8 cellular contexts compared by ENCODE assay signal in the genomic region with DNA sequence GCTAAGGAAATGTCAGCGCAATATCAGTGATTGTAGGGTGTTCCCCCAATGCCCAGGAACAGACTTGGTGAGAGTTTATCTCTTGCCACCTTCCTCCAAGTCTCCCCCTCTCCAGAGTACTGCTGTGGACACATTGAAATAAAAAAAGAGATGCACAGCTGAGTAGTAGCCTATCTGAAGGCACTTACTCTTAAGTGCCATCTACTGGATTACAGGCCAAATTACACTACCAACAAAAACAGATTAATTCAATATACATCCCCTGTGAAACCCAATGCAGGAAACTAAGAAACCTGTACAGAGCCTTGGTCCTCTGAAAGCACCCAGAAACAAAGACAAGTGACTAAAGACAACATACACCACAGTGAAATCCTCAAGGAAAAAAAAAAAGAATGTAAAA.
A peak's percentile ranks its signal among the peaks of the same experiment; 100 is the strongest.
DNase-seq lines count a peak whose midpoint lies in the region; ATAC-seq and TF ChIP-seq lines count a peak whose summit lies in the region.

No MANE protein-coding gene starts in this region.

- H3K27me3 ChIP-seq in uterus = no peaks in the 10 kb centered on the region

- no peak overlapping the region for H3K4me3 Mint-ChIP-seq in activated CD4-positive, alpha-beta memory T cell treated with anti-CD3 and anti-CD28 coated beads, Interleukin-2, amount 10 ng/mL, durations not matched to agents 7 days and 5 days

- POLR2A ChIA-PET in activated CD4-positive, alpha-beta memory T cell treated with anti-CD3 and anti-CD28 coated beads, Interleukin-2, amount 10 ng/mL, durations not matched to agents 7 days and 5 days (lab: Charles Lee) = no interaction called here

- H3K27ac ChIP-seq in uterus = no peak overlapping the region

- H3K27me3 Mint-ChIP-seq in activated CD4-positive, alpha-beta memory T cell treated with anti-CD3 and anti-CD28 coated beads, Interleukin-2, amount 10 ng/mL, durations not matched to agents 7 days and 5 days = no peaks in the 10 kb centered on the region

- H3K36me3 ChIP-seq in uterus = no peaks in the 10 kb centered on the region

- no peaks in the 10 kb centered on the region for H3K4me1 ChIP-seq in uterus

- TF ChIP-seq CTCF in GM12872 (IDR thresholded peaks at IDR 0.05; ENCODE audit: insufficient read depth, low read depth, low read length) (peak; percentile 44; the same call in 1 of the 3 replicates), uterus (IDR thresholded peaks at IDR 0.05) (no peak)

- ATAC-seq in HG02678 (IDR thresholded peaks at IDR 0.05; ENCODE audit: unreplicated experiment) = peak; percentile 59
- ATAC-seq in HG03095 (IDR thresholded peaks at IDR 0.05; ENCODE audit: unreplicated experiment) = no peak
- no peak for ATAC-seq in GM18498 (IDR thresholded peaks at IDR 0.05; ENCODE audit: unreplicated experiment)

- H3K4me3 ChIP-seq in uterus = no peak overlapping the region

- intact Hi-C loops in uterus (cut with DNase I; ENCODE audit: low total_unique reads) = no loop called here

- H3K9me3 Mint-ChIP-seq in activated CD4-positive, alpha-beta memory T cell treated with anti-CD3 and anti-CD28 coated beads, Interleukin-2, amount 10 ng/mL, durations not matched to agents 7 days and 5 days = no peaks in the 10 kb centered on the region

- TF ChIP-seq POLR2A in uterus (IDR thresholded peaks at IDR 0.05) = no peak

- no peaks in the 10 kb centered on the region for H3K4me1 Mint-ChIP-seq in activated CD4-positive, alpha-beta memory T cell treated with anti-CD3 and anti-CD28 coated beads, Interleukin-2, amount 10 ng/mL, durations not matched to agents 7 days and 5 days

- DNase-seq in RKO (ENCODE audit: low spot score) (peak; percentile 20), lung microvascular endothelial cell (ENCODE audit: low read depth in 2 of 2) (peak; percentile 2 to 20), uterus (no peak)
- no peak for DNase-seq in activated CD4-positive, alpha-beta memory T cell treated with anti-CD3 and anti-CD28 coated beads, Interleukin-2, amount 10 ng/mL, durations not matched to agents 7 days and 5 days

- CTCF ChIA-PET in activated CD4-positive, alpha-beta memory T cell treated with anti-CD3 and anti-CD28 coated beads, Interleukin-2, amount 10 ng/mL, durations not matched to agents 7 days and 5 days (lab: Charles Lee) = no interaction called here

- no peak overlapping the region for H3K27ac Mint-ChIP-seq in activated CD4-positive, alpha-beta memory T cell treated with anti-CD3 and anti-CD28 coated beads, Interleukin-2, amount 10 ng/mL, durations not matched to agents 7 days and 5 days

- no peaks in the 10 kb centered on the region for H3K36me3 Mint-ChIP-seq in activated CD4-positive, alpha-beta memory T cell treated with anti-CD3 and anti-CD28 coated beads, Interleukin-2, amount 10 ng/mL, durations not matched to agents 7 days and 5 days (ENCODE audit: low read depth)

- no peaks in the 10 kb centered on the region for H3K9me3 ChIP-seq in uterus

Comparison
In these comparisons a context has a peak if more than half of its experiments do, and no peak if none do; other contexts are left out.
1. DNase-seq: peak in RKO (single experiment) and lung microvascular endothelial cell (2 of 2); none in uterus (0 of 2) and activated CD4-positive, alpha-beta memory T cell treated with anti-CD3 and anti-CD28 coated beads, Interleukin-2, amount 10 ng/mL, durations not matched to agents 7 days and 5 days (single experiment).